Comparison of ENCODE assay signal across 1 cellular context in the genomic region with DNA sequence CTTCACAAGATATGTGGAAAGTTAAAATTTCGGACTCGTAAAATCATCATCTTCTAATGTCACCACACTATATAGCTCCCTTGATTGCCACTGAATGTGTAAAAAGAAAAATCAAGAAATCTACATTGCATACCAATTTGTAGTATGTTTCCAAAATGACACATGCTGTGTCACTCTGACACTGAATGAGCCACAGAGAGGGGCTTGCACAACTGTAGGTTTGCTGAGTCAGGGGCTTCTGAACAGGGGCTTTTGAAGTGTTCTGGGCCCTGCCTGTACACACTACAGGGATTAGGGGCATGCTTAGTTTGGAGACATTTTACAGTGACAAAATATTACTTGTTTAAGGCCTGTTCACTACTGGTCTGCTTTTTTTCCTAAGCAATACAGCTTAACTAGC.
TF ChIP-seq lines count a peak whose summit lies in the region.

No MANE protein-coding gene starts in this region.

TF ChIP-seq in GM23338, 12 proteins besides CTCF, POLR2A, EP300 and RAD21 (continued from another document):
- TF ChIP-seq, protein P1, sequence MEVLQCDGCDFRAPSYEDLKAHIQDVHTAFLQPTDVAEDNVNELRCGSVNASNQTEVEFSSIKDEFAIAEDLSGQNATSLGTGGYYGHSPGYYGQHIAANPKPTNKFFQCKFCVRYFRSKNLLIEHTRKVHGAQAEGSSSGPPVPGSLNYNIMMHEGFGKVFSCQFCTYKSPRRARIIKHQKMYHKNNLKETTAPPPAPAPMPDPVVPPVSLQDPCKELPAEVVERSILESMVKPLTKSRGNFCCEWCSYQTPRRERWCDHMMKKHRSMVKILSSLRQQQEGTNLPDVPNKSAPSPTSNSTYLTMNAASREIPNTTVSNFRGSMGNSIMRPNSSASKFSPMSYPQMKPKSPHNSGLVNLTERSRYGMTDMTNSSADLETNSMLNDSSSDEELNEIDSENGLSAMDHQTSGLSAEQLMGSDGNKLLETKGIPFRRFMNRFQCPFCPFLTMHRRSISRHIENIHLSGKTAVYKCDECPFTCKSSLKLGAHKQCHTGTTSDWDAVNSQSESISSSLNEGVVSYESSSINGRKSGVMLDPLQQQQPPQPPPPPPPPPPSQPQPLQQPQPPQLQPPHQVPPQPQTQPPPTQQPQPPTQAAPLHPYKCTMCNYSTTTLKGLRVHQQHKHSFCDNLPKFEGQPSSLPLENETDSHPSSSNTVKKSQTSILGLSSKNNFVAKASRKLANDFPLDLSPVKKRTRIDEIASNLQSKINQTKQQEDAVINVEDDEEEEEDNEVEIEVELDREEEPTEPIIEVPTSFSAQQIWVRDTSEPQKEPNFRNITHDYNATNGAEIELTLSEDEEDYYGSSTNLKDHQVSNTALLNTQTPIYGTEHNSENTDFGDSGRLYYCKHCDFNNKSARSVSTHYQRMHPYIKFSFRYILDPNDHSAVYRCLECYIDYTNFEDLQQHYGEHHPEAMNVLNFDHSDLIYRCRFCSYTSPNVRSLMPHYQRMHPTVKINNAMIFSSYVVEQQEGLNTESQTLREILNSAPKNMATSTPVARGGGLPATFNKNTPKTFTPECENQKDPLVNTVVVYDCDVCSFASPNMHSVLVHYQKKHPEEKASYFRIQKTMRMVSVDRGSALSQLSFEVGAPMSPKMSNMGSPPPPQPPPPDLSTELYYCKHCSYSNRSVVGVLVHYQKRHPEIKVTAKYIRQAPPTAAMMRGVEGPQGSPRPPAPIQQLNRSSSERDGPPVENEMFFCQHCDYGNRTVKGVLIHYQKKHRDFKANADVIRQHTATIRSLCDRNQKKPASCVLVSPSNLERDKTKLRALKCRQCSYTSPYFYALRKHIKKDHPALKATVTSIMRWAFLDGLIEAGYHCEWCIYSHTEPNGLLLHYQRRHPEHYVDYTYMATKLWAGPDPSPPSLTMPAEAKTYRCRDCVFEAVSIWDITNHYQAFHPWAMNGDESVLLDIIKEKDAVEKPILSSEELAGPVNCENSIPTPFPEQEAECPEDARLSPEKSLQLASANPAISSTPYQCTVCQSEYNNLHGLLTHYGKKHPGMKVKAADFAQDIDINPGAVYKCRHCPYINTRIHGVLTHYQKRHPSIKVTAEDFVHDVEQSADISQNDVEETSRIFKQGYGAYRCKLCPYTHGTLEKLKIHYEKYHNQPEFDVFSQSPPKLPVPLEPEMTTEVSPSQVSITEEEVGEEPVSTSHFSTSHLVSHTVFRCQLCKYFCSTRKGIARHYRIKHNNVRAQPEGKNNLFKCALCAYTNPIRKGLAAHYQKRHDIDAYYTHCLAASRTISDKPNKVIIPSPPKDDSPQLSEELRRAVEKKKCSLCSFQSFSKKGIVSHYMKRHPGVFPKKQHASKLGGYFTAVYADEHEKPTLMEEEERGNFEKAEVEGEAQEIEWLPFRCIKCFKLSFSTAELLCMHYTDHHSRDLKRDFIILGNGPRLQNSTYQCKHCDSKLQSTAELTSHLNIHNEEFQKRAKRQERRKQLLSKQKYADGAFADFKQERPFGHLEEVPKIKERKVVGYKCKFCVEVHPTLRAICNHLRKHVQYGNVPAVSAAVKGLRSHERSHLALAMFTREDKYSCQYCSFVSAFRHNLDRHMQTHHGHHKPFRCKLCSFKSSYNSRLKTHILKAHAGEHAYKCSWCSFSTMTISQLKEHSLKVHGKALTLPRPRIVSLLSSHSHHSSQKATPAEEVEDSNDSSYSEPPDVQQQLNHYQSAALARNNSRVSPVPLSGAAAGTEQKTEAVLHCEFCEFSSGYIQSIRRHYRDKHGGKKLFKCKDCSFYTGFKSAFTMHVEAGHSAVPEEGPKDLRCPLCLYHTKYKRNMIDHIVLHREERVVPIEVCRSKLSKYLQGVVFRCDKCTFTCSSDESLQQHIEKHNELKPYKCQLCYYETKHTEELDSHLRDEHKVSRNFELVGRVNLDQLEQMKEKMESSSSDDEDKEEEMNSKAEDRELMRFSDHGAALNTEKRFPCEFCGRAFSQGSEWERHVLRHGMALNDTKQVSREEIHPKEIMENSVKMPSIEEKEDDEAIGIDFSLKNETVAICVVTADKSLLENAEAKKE (CRISPR knock-in tag; IDR thresholded peaks at IDR 0.05), result no peak
- no peak for TF ChIP-seq EZH2phosphoT487 (IDR thresholded peaks at IDR 0.05; ENCODE audit: unreplicated experiment)
